1 cellular context compared by ENCODE assay signal in the genomic region with DNA sequence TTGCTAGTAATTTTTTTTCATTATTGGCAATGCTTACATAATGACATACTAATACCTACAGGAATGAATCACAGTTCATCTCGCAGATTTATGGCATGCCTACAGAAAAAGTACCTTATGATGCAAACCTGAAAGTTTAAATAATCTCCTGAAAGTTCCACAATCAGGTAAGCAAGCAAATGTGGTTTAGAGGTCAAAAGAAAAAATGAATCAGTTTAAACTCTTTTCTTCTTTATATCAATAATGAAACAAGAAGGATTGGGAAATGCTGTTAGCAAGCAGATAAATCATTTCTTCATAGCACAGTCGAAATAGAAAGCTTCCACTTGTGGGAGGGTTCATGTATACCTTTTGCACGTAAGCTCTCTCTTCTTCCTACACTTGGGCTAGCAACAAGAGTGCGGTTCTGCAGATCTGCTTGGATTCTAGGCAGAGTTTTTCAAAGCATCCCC.
TF ChIP-seq lines count a peak whose summit lies in the region.

No MANE protein-coding gene starts in this region.

TF ChIP-seq in GM23338, 12 proteins besides CTCF, POLR2A, EP300 and RAD21 (continued from another document):
- TF ChIP-seq, protein P1, sequence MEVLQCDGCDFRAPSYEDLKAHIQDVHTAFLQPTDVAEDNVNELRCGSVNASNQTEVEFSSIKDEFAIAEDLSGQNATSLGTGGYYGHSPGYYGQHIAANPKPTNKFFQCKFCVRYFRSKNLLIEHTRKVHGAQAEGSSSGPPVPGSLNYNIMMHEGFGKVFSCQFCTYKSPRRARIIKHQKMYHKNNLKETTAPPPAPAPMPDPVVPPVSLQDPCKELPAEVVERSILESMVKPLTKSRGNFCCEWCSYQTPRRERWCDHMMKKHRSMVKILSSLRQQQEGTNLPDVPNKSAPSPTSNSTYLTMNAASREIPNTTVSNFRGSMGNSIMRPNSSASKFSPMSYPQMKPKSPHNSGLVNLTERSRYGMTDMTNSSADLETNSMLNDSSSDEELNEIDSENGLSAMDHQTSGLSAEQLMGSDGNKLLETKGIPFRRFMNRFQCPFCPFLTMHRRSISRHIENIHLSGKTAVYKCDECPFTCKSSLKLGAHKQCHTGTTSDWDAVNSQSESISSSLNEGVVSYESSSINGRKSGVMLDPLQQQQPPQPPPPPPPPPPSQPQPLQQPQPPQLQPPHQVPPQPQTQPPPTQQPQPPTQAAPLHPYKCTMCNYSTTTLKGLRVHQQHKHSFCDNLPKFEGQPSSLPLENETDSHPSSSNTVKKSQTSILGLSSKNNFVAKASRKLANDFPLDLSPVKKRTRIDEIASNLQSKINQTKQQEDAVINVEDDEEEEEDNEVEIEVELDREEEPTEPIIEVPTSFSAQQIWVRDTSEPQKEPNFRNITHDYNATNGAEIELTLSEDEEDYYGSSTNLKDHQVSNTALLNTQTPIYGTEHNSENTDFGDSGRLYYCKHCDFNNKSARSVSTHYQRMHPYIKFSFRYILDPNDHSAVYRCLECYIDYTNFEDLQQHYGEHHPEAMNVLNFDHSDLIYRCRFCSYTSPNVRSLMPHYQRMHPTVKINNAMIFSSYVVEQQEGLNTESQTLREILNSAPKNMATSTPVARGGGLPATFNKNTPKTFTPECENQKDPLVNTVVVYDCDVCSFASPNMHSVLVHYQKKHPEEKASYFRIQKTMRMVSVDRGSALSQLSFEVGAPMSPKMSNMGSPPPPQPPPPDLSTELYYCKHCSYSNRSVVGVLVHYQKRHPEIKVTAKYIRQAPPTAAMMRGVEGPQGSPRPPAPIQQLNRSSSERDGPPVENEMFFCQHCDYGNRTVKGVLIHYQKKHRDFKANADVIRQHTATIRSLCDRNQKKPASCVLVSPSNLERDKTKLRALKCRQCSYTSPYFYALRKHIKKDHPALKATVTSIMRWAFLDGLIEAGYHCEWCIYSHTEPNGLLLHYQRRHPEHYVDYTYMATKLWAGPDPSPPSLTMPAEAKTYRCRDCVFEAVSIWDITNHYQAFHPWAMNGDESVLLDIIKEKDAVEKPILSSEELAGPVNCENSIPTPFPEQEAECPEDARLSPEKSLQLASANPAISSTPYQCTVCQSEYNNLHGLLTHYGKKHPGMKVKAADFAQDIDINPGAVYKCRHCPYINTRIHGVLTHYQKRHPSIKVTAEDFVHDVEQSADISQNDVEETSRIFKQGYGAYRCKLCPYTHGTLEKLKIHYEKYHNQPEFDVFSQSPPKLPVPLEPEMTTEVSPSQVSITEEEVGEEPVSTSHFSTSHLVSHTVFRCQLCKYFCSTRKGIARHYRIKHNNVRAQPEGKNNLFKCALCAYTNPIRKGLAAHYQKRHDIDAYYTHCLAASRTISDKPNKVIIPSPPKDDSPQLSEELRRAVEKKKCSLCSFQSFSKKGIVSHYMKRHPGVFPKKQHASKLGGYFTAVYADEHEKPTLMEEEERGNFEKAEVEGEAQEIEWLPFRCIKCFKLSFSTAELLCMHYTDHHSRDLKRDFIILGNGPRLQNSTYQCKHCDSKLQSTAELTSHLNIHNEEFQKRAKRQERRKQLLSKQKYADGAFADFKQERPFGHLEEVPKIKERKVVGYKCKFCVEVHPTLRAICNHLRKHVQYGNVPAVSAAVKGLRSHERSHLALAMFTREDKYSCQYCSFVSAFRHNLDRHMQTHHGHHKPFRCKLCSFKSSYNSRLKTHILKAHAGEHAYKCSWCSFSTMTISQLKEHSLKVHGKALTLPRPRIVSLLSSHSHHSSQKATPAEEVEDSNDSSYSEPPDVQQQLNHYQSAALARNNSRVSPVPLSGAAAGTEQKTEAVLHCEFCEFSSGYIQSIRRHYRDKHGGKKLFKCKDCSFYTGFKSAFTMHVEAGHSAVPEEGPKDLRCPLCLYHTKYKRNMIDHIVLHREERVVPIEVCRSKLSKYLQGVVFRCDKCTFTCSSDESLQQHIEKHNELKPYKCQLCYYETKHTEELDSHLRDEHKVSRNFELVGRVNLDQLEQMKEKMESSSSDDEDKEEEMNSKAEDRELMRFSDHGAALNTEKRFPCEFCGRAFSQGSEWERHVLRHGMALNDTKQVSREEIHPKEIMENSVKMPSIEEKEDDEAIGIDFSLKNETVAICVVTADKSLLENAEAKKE (CRISPR knock-in tag; IDR thresholded peaks at IDR 0.05): no peak
- TF ChIP-seq POLR2AphosphoS5 (IDR thresholded peaks at IDR 0.05; ENCODE audit: low read depth) (no peak), ZNF114 (CRISPR knock-in tag; IDR thresholded peaks at IDR 0.05) (no peak), ETS1 (IDR thresholded peaks at IDR 0.05) (no peak), NANOG (IDR thresholded peaks at IDR 0.05; ENCODE audit: borderline replicate concordance) (no peak), ZNF331 (CRISPR knock-in tag; IDR thresholded peaks at IDR 0.05; ENCODE audit: low read depth) (no peak)
- TF ChIP-seq, protein P2, sequence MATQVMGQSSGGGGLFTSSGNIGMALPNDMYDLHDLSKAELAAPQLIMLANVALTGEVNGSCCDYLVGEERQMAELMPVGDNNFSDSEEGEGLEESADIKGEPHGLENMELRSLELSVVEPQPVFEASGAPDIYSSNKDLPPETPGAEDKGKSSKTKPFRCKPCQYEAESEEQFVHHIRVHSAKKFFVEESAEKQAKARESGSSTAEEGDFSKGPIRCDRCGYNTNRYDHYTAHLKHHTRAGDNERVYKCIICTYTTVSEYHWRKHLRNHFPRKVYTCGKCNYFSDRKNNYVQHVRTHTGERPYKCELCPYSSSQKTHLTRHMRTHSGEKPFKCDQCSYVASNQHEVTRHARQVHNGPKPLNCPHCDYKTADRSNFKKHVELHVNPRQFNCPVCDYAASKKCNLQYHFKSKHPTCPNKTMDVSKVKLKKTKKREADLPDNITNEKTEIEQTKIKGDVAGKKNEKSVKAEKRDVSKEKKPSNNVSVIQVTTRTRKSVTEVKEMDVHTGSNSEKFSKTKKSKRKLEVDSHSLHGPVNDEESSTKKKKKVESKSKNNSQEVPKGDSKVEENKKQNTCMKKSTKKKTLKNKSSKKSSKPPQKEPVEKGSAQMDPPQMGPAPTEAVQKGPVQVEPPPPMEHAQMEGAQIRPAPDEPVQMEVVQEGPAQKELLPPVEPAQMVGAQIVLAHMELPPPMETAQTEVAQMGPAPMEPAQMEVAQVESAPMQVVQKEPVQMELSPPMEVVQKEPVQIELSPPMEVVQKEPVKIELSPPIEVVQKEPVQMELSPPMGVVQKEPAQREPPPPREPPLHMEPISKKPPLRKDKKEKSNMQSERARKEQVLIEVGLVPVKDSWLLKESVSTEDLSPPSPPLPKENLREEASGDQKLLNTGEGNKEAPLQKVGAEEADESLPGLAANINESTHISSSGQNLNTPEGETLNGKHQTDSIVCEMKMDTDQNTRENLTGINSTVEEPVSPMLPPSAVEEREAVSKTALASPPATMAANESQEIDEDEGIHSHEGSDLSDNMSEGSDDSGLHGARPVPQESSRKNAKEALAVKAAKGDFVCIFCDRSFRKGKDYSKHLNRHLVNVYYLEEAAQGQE (IDR thresholded peaks at IDR 0.05; ENCODE audit: unreplicated experiment): no peak
